8 cellular contexts compared by ENCODE assay signal in genomic region chr9:68584110-68585033, GRCh38. TPM values are rescaled to one million over a fixed set of nuclear protein-coding genes. Genes with fewer than 3 reads are reported as not detected.
DNase-seq lines count a peak whose midpoint lies in the region; TF ChIP-seq lines count a peak whose summit lies in the region.

No MANE protein-coding gene starts in this region.

- peak; percentile 86 for DNase-seq in Daoy (ENCODE audit: low read depth)
- peak; percentile 91 for DNase-seq in GM23248
- peak; percentile 73 for DNase-seq in LHCN-M2 (ENCODE audit: low read depth)
- DNase-seq in RKO (ENCODE audit: low spot score), result peak; percentile 89
- DNase-seq in activated T-helper 1 cell treated with Interleukin-2 at 50 U/mL for 16 hours (ENCODE audit: low read depth), result peak; percentile 70
- peak; percentile 87 for DNase-seq in fibroblast of the aortic adventitia (ENCODE audit: low read depth)
- DNase-seq in substantia nigra (lab: John Stamatoyannopoulos, UW), result peak in 45 of 49 donors; percentile 10 to 87 (median 71)

- H3K4me2 ChIP-seq in GM23248 (ENCODE audit: unreplicated experiment), result no peak overlapping the region

- H3K79me2 ChIP-seq in GM23248 (ENCODE audit: insufficient read depth), result no peaks in the 10 kb centered on the region

- H2AFZ ChIP-seq in GM23248, result no peak overlapping the region

- in situ Hi-C loops in GM23248 (cut with MboI), result no loop called here

- no peak overlapping the region for H3K9ac ChIP-seq in GM23248

- H3K4me1 ChIP-seq in GM23248 (ENCODE audit: insufficient read depth), result no peaks in the 10 kb centered on the region
- H3K4me1 ChIP-seq in neutrophil (ENCODE audit: control insufficient read depth in 1 of 2, insufficient read depth in 1 of 2, low read depth in 1 of 2, low read length in 1 of 2), result peaks cover 0 to 4% of the 10 kb centered on the region in 2 experiments

- H3K27me3 ChIP-seq in GM23248 (replicated peaks; ENCODE audit: insufficient read depth) (peaks cover 6% of the 10 kb centered on the region; the same call in 1 of the 2 replicates), neutrophil (no peaks in the 10 kb centered on the region)

- H3F3A ChIP-seq in GM23248 (ENCODE audit: insufficient read depth), result no peaks in the 10 kb centered on the region

- H3K36me3 ChIP-seq in GM23248 (ENCODE audit: low read depth) (no peaks in the 10 kb centered on the region), neutrophil (no peaks in the 10 kb centered on the region)

- H3K9me2 ChIP-seq in GM23248 (ENCODE audit: insufficient read depth), result no peaks in the 10 kb centered on the region

- no peak overlapping the region for H3K27ac ChIP-seq in GM23248
- no peak overlapping the region for H3K27ac ChIP-seq in neutrophil
- no peak overlapping the region for H3K27ac ChIP-seq in substantia nigra (ENCODE audit: low read depth, low read length, poor library complexity, severe bottlenecking)

- no peak overlapping the region for H3K4me3 ChIP-seq in GM23248
- no peak overlapping the region for H3K4me3 ChIP-seq in fibroblast of the aortic adventitia (ENCODE audit: low read depth, low read length)
- H3K4me3 ChIP-seq in neutrophil (ENCODE audit: low read depth in 1 of 2, low read length in 1 of 2), result no peak overlapping the region

- H3K9me3 ChIP-seq in GM23248 (ENCODE audit: low read depth) (no peaks in the 10 kb centered on the region), neutrophil (no peaks in the 10 kb centered on the region)

- H4K20me1 ChIP-seq in GM23248 (ENCODE audit: insufficient read depth), result no peaks in the 10 kb centered on the region

- TF ChIP-seq CTCF in fibroblast of the aortic adventitia (IDR thresholded peaks at IDR 0.05; ENCODE audit: insufficient read depth, low read length) (peak; percentile 99), neutrophil (IDR thresholded peaks at IDR 0.05) (peak; percentile 99)

- 15 to 16% methylated on average over 16 of the region's 16 CpGs for WGBS in GM23248 (ENCODE audit: low coverage in 1 of 2, low lambda C conversion rate in 2 of 2, missing lambda C conversion rate in 2 of 2), 2 experiments

RNA-seq across cellular contexts. Expression of gene TMEM252, which starts 43.7 kb away (rescaled TPM):
- total RNA-seq in Daoy (2014; rRNA removed; shearing (Covaris generic)), result not detected in 2 replicates
- total RNA-seq in GM23248 (2014; rRNA removed; shearing (Covaris generic)), result not detected in 2 replicates
- polyA plus RNA-seq in GM23248 (2016; fragmentation: Nextera tagmentation; extraction: Ambion mirVana), result not detected in 2 replicates
- total RNA-seq in LHCN-M2 (2014; rRNA removed) (not detected in 2 replicates), fibroblast of the aortic adventitia (ENCODE audit: low replicate concordance) (not detected in 2 replicates)
- not detected for polyA plus RNA-seq in LHCN-M2 (2012)
